23 cellular contexts compared by ENCODE assay signal in genomic region chr7:14974688-14975087, GRCh38.
DNase-seq lines count a peak whose midpoint lies in the region; ATAC-seq, FAIRE-seq and TF ChIP-seq lines count a peak whose summit lies in the region.
"Had no signal": no experiment of that assay in that cellular context is flagged by ENCODE, and none has a peak within 500 bp of the region (broad histone marks: within the 10 kb centered on the region; RNA-seq: fewer than 3 reads in every experiment).

No MANE protein-coding gene starts in this region.

- H3K9ac ChIP-seq in HCT116 (ENCODE audit: low read length), result no peak overlapping the region
- H3K9ac ChIP-seq in endocrine pancreas (ENCODE audit: control insufficient read depth, insufficient read depth, low read length), result no peak overlapping the region
- H3K9ac ChIP-seq: BLaER1 had no signal

- intact Hi-C loops in HCT116 (cut with micrococcal nuclease), result no loop called here

- H3K4me1 ChIP-seq in HCT116 (ENCODE audit: control insufficient read depth in 1 of 2, insufficient read depth in 2 of 2, low read length in 2 of 2) (no peaks in the 10 kb centered on the region), endocrine pancreas (ENCODE audit: control insufficient read depth, insufficient read depth, low read length) (no peaks in the 10 kb centered on the region)
- H3K4me1 ChIP-seq: BE2C had no signal

- POLR2A ChIA-PET in HCT116 (lab: Charles Lee), result no interaction called here

- RAD21 ChIA-PET in HCT116 (lab: Charles Lee; ENCODE audit: low non-redundant PET in 1 of 2, low total read pairs in 2 of 2, uncharacterized antibody in 2 of 2, unreplicated experiment in 2 of 2), result no interaction called here

- TF ChIP-seq RAD21 in HCT116 (IDR thresholded peaks at IDR 0.05; ENCODE audit: low read depth), result no peak

- BruUV-seq in HCT116 (replicated peaks; lab: Mats Ljungman, UMichigan), result no TSS peak

- H3K27me3 ChIP-seq in HCT116 (ENCODE audit: insufficient read depth, low read length), result no peaks in the 10 kb centered on the region
- H3K27me3 ChIP-seq in endocrine pancreas (ENCODE audit: control insufficient read depth, insufficient read depth, low read length), result no peaks in the 10 kb centered on the region
- H3K27me3 ChIP-seq in WERI-Rb-1 (ENCODE audit: insufficient read depth, low read depth, severe bottlenecking), result no peaks in the 10 kb centered on the region
- H3K27me3 ChIP-seq: BE2C, BLaER1 had no signal

- no peak for DNase-seq in H54 (ENCODE audit: insufficient read length, low spot score)
- no peak for DNase-seq in HCT116 (ENCODE audit: low read depth, low spot score)
- DNase-seq in putamen (ENCODE audit: low spot score), result peak; percentile 1
- no peak for DNase-seq in WERI-Rb-1
- no peak for DNase-seq in iPS-NIHi7 (ENCODE audit: extremely low spot score)
- DNase-seq: 8988T; ACHN; BE2C; C1 segment of cervical spinal cord; CD4-positive, alpha-beta memory T cell; CD4-positive, CD25-positive, alpha-beta regulatory T cell; CD8-positive, alpha-beta memory T cell; COR-L47; DMS 273 treated with DMSO at 0.1 percent for 48 hours; DMS153; DMS79; GF-D8 had no signal

- no peak for TF ChIP-seq POLR2A in H54 (IDR thresholded peaks at IDR 0.05; ENCODE audit: low read depth, low read length)
- TF ChIP-seq POLR2A in HCT116 (IDR thresholded peaks at IDR 0.05; ENCODE audit: borderline replicate concordance, extremely low read depth, insufficient read depth, insufficient read length), result no peak

- no peaks in the 10 kb centered on the region for H3K9me3 ChIP-seq in HCT116 (ENCODE audit: control insufficient read depth in 1 of 2, insufficient read depth in 1 of 2, low read depth in 1 of 2, low read length in 2 of 2)
- H3K9me3 ChIP-seq in endocrine pancreas (ENCODE audit: control insufficient read depth, low read length), result no peaks in the 10 kb centered on the region
- H3K9me3 ChIP-seq in WERI-Rb-1 (ENCODE audit: severe bottlenecking), result no peaks in the 10 kb centered on the region
- H3K9me3 ChIP-seq: BE2C, BLaER1 had no signal

- no peaks in the 10 kb centered on the region; the same call in 1 of the 2 replicates for H3K9me2 ChIP-seq in HCT116 (ENCODE audit: insufficient read depth)

- H4K20me1 ChIP-seq in HCT116 (ENCODE audit: insufficient read depth), result no peaks in the 10 kb centered on the region
- H4K20me1 ChIP-seq: BLaER1 had no signal

- H3K4me2 ChIP-seq in HCT116 (ENCODE audit: low read length), result no peak overlapping the region

- TF ChIP-seq CTCF in HCT116 (IDR thresholded peaks at IDR 0.05 in 2 of 3, conservative IDR thresholded peaks at IDR 0.05 in 1 of 3; ENCODE audit: borderline replicate concordance in 1 of 3, insufficient read depth in 1 of 3, low read depth in 2 of 3, low read length in 2 of 3) (no peak), WERI-Rb-1 (IDR thresholded peaks at IDR 0.05; ENCODE audit: low read depth, low read length) (no peak)

- no peaks in the 10 kb centered on the region for H3K36me3 ChIP-seq in HCT116 (ENCODE audit: control insufficient read depth in 1 of 2, insufficient read depth in 2 of 2, low read length in 2 of 2)
- no peaks in the 10 kb centered on the region for H3K36me3 ChIP-seq in endocrine pancreas (ENCODE audit: control insufficient read depth, insufficient read depth, low read length)
- H3K36me3 ChIP-seq in WERI-Rb-1, result no peaks in the 10 kb centered on the region
- H3K36me3 ChIP-seq: BE2C, BLaER1 had no signal

- peak; percentile 78 for FAIRE-seq in H54 (lab: Jason Lieb, UNC)
- FAIRE-seq: GM12891, GM19239 had no signal

- no peak for ATAC-seq in HCT116
- no peak for ATAC-seq in HG02840 (IDR thresholded peaks at IDR 0.05; ENCODE audit: low FRiP score, unreplicated experiment)
- ATAC-seq in HG03460 (IDR thresholded peaks at IDR 0.05; ENCODE audit: unreplicated experiment), result no peak

- no peaks in the 10 kb centered on the region for H3K79me2 ChIP-seq in HCT116 (ENCODE audit: insufficient read depth, low read length)

- CTCF ChIA-PET in HCT116 (lab: Charles Lee), result no interaction called here

- H2AFZ ChIP-seq in HCT116 (ENCODE audit: low read depth, low read length, poor library complexity, severe bottlenecking), result peak overlapping the region; percentile 69

- H3K27ac ChIP-seq in HCT116 (ENCODE audit: low read depth, low read length) (no peak overlapping the region), WERI-Rb-1 (no peak overlapping the region)
- H3K27ac ChIP-seq: BLaER1 had no signal

- H3K4me3 ChIP-seq in HCT116 (replicated peaks in 1 of 2; ENCODE audit: low read depth in 1 of 2, low read length in 2 of 2) (no peak overlapping the region), endocrine pancreas (ENCODE audit: control insufficient read depth, insufficient read depth, low read length) (peak overlapping the region; percentile 29), WERI-Rb-1 (ENCODE audit: low read depth, low read length) (no peak overlapping the region)
- H3K4me3 ChIP-seq: BLaER1 had no signal

TF ChIP-seq in HCT116, 20 proteins besides CTCF, POLR2A, EP300 and RAD21:
- TF ChIP-seq ELF1 (IDR thresholded peaks at IDR 0.05; ENCODE audit: borderline replicate concordance, low read depth) (no peak), ATF3 (IDR thresholded peaks at IDR 0.05) (no peak), JUND (IDR thresholded peaks at IDR 0.05) (no peak), POLR2AphosphoS5 (IDR thresholded peaks at IDR 0.05; ENCODE audit: low read depth, low read length) (no peak), EZH2phosphoT487 (IDR thresholded peaks at IDR 0.05; ENCODE audit: borderline replicate concordance) (no peak), SIN3A (IDR thresholded peaks at IDR 0.05; ENCODE audit: low read depth) (no peak), ZNF274 (IDR thresholded peaks at IDR 0.05; ENCODE audit: low read depth, low read length) (no peak), CEBPB (IDR thresholded peaks at IDR 0.05; ENCODE audit: low read depth) (no peak), CBX3 (IDR thresholded peaks at IDR 0.05; ENCODE audit: low read depth) (no peak), SP1 (IDR thresholded peaks at IDR 0.05; ENCODE audit: low read depth) (no peak), REST (IDR thresholded peaks at IDR 0.05; ENCODE audit: low read depth) (no peak), YY1 (IDR thresholded peaks at IDR 0.05; ENCODE audit: extremely low read depth, insufficient replicate concordance, low read depth, low read length) (no peak), ZFX (IDR thresholded peaks at IDR 0.05) (no peak), TCF7L2 (IDR thresholded peaks at IDR 0.05; ENCODE audit: borderline replicate concordance, extremely low read depth, insufficient read depth, insufficient read length) (no peak)
- TF ChIP-seq, protein P1, sequence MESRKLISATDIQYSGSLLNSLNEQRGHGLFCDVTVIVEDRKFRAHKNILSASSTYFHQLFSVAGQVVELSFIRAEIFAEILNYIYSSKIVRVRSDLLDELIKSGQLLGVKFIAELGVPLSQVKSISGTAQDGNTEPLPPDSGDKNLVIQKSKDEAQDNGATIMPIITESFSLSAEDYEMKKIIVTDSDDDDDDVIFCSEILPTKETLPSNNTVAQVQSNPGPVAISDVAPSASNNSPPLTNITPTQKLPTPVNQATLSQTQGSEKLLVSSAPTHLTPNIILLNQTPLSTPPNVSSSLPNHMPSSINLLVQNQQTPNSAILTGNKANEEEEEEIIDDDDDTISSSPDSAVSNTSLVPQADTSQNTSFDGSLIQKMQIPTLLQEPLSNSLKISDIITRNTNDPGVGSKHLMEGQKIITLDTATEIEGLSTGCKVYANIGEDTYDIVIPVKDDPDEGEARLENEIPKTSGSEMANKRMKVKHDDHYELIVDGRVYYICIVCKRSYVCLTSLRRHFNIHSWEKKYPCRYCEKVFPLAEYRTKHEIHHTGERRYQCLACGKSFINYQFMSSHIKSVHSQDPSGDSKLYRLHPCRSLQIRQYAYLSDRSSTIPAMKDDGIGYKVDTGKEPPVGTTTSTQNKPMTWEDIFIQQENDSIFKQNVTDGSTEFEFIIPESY (IDR thresholded peaks at IDR 0.05; ENCODE audit: extremely low read depth, insufficient replicate concordance, low read length), result no peak
